21 cellular contexts compared by ENCODE assay signal in the genomic region with DNA sequence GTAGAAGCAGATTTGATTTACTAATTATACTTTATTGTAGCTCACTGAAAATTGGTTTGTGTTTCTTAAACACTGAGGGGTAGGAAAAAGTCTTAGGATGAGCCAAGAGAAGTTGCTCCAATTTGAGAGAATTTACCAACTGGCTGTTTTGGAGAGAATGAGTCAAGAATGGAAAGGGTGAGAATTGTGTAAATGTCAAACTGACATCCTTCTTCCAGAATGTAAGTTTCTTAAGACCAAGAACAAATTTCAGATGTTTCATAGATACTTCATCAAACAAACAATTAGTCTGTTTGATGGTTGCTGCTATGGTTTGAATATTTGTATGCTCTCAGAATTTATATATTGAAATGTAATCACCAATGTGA.
DNase-seq lines count a peak whose midpoint lies in the region; ATAC-seq and TF ChIP-seq lines count a peak whose summit lies in the region.
"Had no signal": no experiment of that assay in that cellular context is flagged by ENCODE, and none has a peak within 500 bp of the region (broad histone marks: within the 10 kb centered on the region; RNA-seq: fewer than 3 reads in every experiment).

No MANE protein-coding gene starts in this region.

- H3K27ac Mint-ChIP-seq in MCF 10A (ENCODE audit: low read depth, unreplicated experiment), result peak overlapping the region; percentile 84
- no peak overlapping the region for H3K27ac Mint-ChIP-seq in stimulated activated naive B cell treated with anti-CD40 and anti-IgM and Interleukin-4, amounts not matched to agents 10 μg/mL and 1 μg/mL and 100 μg/mL, for 72 hours
- H3K27ac Mint-ChIP-seq: activated T-helper 17 cell treated with anti-CD3 and anti-CD28 coated beads, Interleukin-2, amount 50 U/mL, for 72 hours; IgD-negative memory B cell; memory B cell; nephron progenitor cell; stimulated activated memory B cell treated with anti-CD40 and anti-IgM and Interleukin-4, amounts not matched to agents 10 μg/mL and 1 μg/mL and 100 μg/mL, for 72 hours; T-helper 1 cell treated with Interleukin-12 subunit alpha and Interleukin-12 subunit beta and Interleukin-4 antibody, amounts not matched to agents 30 μg/mL and 1 μg/mL, for 36 hours; type B pancreatic cell; WTC11 had no signal

- no peak for TF ChIP-seq EP300 in gastroesophageal sphincter (IDR thresholded peaks at IDR 0.05)

- peaks cover 32% of the 10 kb centered on the region for H3K4me1 Mint-ChIP-seq in MCF 10A (ENCODE audit: insufficient read depth, unreplicated experiment)
- no peaks in the 10 kb centered on the region for H3K4me1 Mint-ChIP-seq in stimulated activated naive B cell treated with anti-CD40 and anti-IgM and Interleukin-4, amounts not matched to agents 10 μg/mL and 1 μg/mL and 100 μg/mL, for 72 hours
- H3K4me1 Mint-ChIP-seq: activated T-helper 17 cell treated with anti-CD3 and anti-CD28 coated beads, Interleukin-2, amount 50 U/mL, for 72 hours; IgD-negative memory B cell; memory B cell; stimulated activated memory B cell treated with anti-CD40 and anti-IgM and Interleukin-4, amounts not matched to agents 10 μg/mL and 1 μg/mL and 100 μg/mL, for 72 hours; WTC11 had no signal

- ATAC-seq in gastroesophageal sphincter (peak; percentile 24), GM21619 (IDR thresholded peaks at IDR 0.05; ENCODE audit: unreplicated experiment) (no peak), GM19455 (IDR thresholded peaks at IDR 0.05; ENCODE audit: unreplicated experiment) (no peak)
- ATAC-seq in stimulated activated naive B cell treated with anti-CD40 and anti-IgM and Interleukin-4, amounts not matched to agents 10 μg/mL and 1 μg/mL and 100 μg/mL, for 72 hours (replicated peaks), result no peak
- ATAC-seq: activated T-helper 17 cell treated with anti-CD3 and anti-CD28 coated beads, Interleukin-2, amount 50 U/mL, for 72 hours; stimulated activated memory B cell treated with anti-CD40 and anti-IgM and Interleukin-4, amounts not matched to agents 10 μg/mL and 1 μg/mL and 100 μg/mL, for 72 hours; WTC11 had no signal

- H3K27ac ChIP-seq in breast epithelium, result no peak overlapping the region
- peak overlapping the region; percentile 14 for H3K27ac ChIP-seq in brain microvascular endothelial cell
- no peak overlapping the region for H3K27ac ChIP-seq in gastroesophageal sphincter

- TF ChIP-seq POLR2A in breast epithelium (IDR thresholded peaks at IDR 0.05), result no peak
- TF ChIP-seq POLR2A in gastroesophageal sphincter (IDR thresholded peaks at IDR 0.05), result no peak

- no peak for TF ChIP-seq CTCF in MCF 10A (IDR thresholded peaks at IDR 0.05; ENCODE audit: unreplicated experiment)
- no peak for TF ChIP-seq CTCF in breast epithelium (IDR thresholded peaks at IDR 0.05)
- TF ChIP-seq CTCF in brain microvascular endothelial cell (IDR thresholded peaks at IDR 0.05; ENCODE audit: low read depth, low read length, missing control alignments), result no peak
- TF ChIP-seq CTCF in gastroesophageal sphincter (IDR thresholded peaks at IDR 0.05), result no peak

- intact Hi-C loops in MCF 10A (cut with micrococcal nuclease), result no loop called here
- intact Hi-C loops in breast epithelium (cut with DNase I; ENCODE audit: low total_unique reads), result no loop called here

- H3K27me3 Mint-ChIP-seq in MCF 10A (ENCODE audit: insufficient read depth, unreplicated experiment), result no peaks in the 10 kb centered on the region
- peaks cover 0 to 13% of the 10 kb centered on the region in 2 donors for H3K27me3 Mint-ChIP-seq in stimulated activated naive B cell treated with anti-CD40 and anti-IgM and Interleukin-4, amounts not matched to agents 10 μg/mL and 1 μg/mL and 100 μg/mL, for 72 hours
- H3K27me3 Mint-ChIP-seq: type B pancreatic cell had no signal

- DNase-seq in MCF 10A (ENCODE audit: unreplicated experiment) (peak; percentile 49), breast epithelium (ENCODE audit: low spot score in 2 of 2) (no peak), brain microvascular endothelial cell (no peak), foreskin melanocyte (no peak)
- DNase-seq in stimulated activated naive B cell treated with anti-CD40 and anti-IgM and Interleukin-4, amounts not matched to agents 10 μg/mL and 1 μg/mL and 100 μg/mL, for 72 hours, result no peak
- DNase-seq: activated CD8-positive, alpha-beta memory T cell treated with anti-CD3 and anti-CD28 coated beads for 24 hours; heart right ventricle; MV-4-11; NCI-H2029 treated with DMSO at 0.1 percent for 48 hours; nephron progenitor cell; Right ventricle myocardium superior had no signal

- no TSS peak for BruUV-seq in MCF 10A (replicated peaks; lab: Mats Ljungman, UMichigan)

- in situ Hi-C loops in brain microvascular endothelial cell (cut with HindIII; ENCODE audit: low pct_ligation_motif_present, low sequenced_read_pairs), result no loop called here

- H3K27me3 ChIP-seq in breast epithelium (no peaks in the 10 kb centered on the region), brain microvascular endothelial cell (replicated peaks) (no peaks in the 10 kb centered on the region), gastroesophageal sphincter (no peaks in the 10 kb centered on the region)
- H3K27me3 ChIP-seq: heart right ventricle had no signal

- POLR2A ChIA-PET in MCF 10A (lab: Yijun Ruan, JAX), result no interaction called here

- no peaks in the 10 kb centered on the region for H3K4me1 ChIP-seq in breast epithelium
- H3K4me1 ChIP-seq in gastroesophageal sphincter, result no peaks in the 10 kb centered on the region
- H3K4me1 ChIP-seq: heart right ventricle had no signal

- peaks cover 9% of the 10 kb centered on the region for H3K36me3 Mint-ChIP-seq in MCF 10A (ENCODE audit: insufficient read depth, unreplicated experiment)
- H3K36me3 Mint-ChIP-seq in stimulated activated naive B cell treated with anti-CD40 and anti-IgM and Interleukin-4, amounts not matched to agents 10 μg/mL and 1 μg/mL and 100 μg/mL, for 72 hours, result peaks cover 0 to 3% of the 10 kb centered on the region in 2 donors
- H3K36me3 Mint-ChIP-seq: IgD-negative memory B cell; memory B cell; stimulated activated memory B cell treated with anti-CD40 and anti-IgM and Interleukin-4, amounts not matched to agents 10 μg/mL and 1 μg/mL and 100 μg/mL, for 72 hours had no signal

- H3K4me3 ChIP-seq in breast epithelium, result no peak overlapping the region
- H3K4me3 ChIP-seq in brain microvascular endothelial cell (ENCODE audit: low read depth, low read length), result no peak overlapping the region
- no peak overlapping the region for H3K4me3 ChIP-seq in gastroesophageal sphincter
- H3K4me3 ChIP-seq: heart right ventricle had no signal

- H3K9me3 Mint-ChIP-seq in MCF 10A (ENCODE audit: unreplicated experiment), result no peaks in the 10 kb centered on the region
- H3K9me3 Mint-ChIP-seq in stimulated activated naive B cell treated with anti-CD40 and anti-IgM and Interleukin-4, amounts not matched to agents 10 μg/mL and 1 μg/mL and 100 μg/mL, for 72 hours, result peaks cover 10 to 11% of the 10 kb centered on the region in 2 donors
- H3K9me3 Mint-ChIP-seq: activated T-helper 17 cell treated with anti-CD3 and anti-CD28 coated beads, Interleukin-2, amount 50 U/mL, for 72 hours; type B pancreatic cell had no signal

- CTCF ChIA-PET in MCF 10A (lab: Yijun Ruan, JAX), result no interaction called here

- H3K4me3 Mint-ChIP-seq in MCF 10A (ENCODE audit: unreplicated experiment), result peak overlapping the region; percentile 52
- no peak overlapping the region for H3K4me3 Mint-ChIP-seq in stimulated activated naive B cell treated with anti-CD40 and anti-IgM and Interleukin-4, amounts not matched to agents 10 μg/mL and 1 μg/mL and 100 μg/mL, for 72 hours
- H3K4me3 Mint-ChIP-seq: activated T-helper 17 cell treated with anti-CD3 and anti-CD28 coated beads, Interleukin-2, amount 50 U/mL, for 72 hours; IgD-negative memory B cell; memory B cell; nephron progenitor cell; stimulated activated memory B cell treated with anti-CD40 and anti-IgM and Interleukin-4, amounts not matched to agents 10 μg/mL and 1 μg/mL and 100 μg/mL, for 72 hours; T-helper 1 cell treated with Interleukin-12 subunit alpha and Interleukin-12 subunit beta and Interleukin-4 antibody, amounts not matched to agents 30 μg/mL and 1 μg/mL, for 36 hours; type B pancreatic cell; WTC11 had no signal

- H3K9me3 ChIP-seq in breast epithelium (no peaks in the 10 kb centered on the region), gastroesophageal sphincter (peaks cover 0 to 5% (median 0%) of the 10 kb centered on the region in 3 donors)

- H3K36me3 ChIP-seq in breast epithelium (no peaks in the 10 kb centered on the region), brain microvascular endothelial cell (replicated peaks) (no peaks in the 10 kb centered on the region), gastroesophageal sphincter (peaks cover 3 to 37% of the 10 kb centered on the region in 2 donors)
